ENCODE assay signal across 28 cellular contexts in genomic region chr4:139700568-139700967, GRCh38.
"Had no signal": no experiment of that assay in that cellular context is flagged by ENCODE, and none has a peak within 500 bp of the region (broad histone marks: within the 10 kb centered on the region; RNA-seq: fewer than 3 reads in every experiment).

No MANE protein-coding gene starts in this region.

- DNase-seq: activated CD4-positive, alpha-beta T cell treated with anti-CD3 and anti-CD28 coated beads, Interleukin-2, amount 10 ng/mL, durations not matched to agents 24 days and 14 days; activated CD8-positive, alpha-beta T cell treated with anti-CD3 and anti-CD28 coated beads, Interleukin-2, amount 10 ng/mL, durations not matched to agents 7 days and 5 days; activated naive CD8-positive, alpha-beta T cell treated with anti-CD3 and anti-CD28 coated beads, Interleukin-2, amount 50 U/mL, for 24 hours; amygdala; central memory CD4-positive, alpha-beta T cell; islet precursor cell; left cardiac atrium; left ventricle myocardium superior; naive B cell; nucleus accumbens; psoas muscle; sigmoid colon; small intestine; stimulated activated naive CD4-positive, alpha-beta T cell; T-helper 17 cell; T1000; testis; trophoblast cell; WERI-Rb-1 had no signal

- H3K36me3 ChIP-seq: breast epithelium had no signal

- H3K4me3 Mint-ChIP-seq: activated CD4-positive, alpha-beta T cell treated with anti-CD3 and anti-CD28 coated beads, Interleukin-2, amount 10 ng/mL, durations not matched to agents 24 days and 14 days; activated CD8-positive, alpha-beta T cell treated with anti-CD3 and anti-CD28 coated beads, Interleukin-2, amount 10 ng/mL, durations not matched to agents 7 days and 5 days; activated naive CD4-positive, alpha-beta T cell treated with anti-CD3 and anti-CD28 coated beads, Interleukin-2, amount 50 U/mL, for 24 hours; activated naive CD8-positive, alpha-beta T cell treated with anti-CD3 and anti-CD28 coated beads, Interleukin-2, amount 50 U/mL, for 24 hours; mesothelial cell of epicardium; neural crest cell; T-helper 17 cell had no signal

- H3K27ac Mint-ChIP-seq: activated CD4-positive, alpha-beta T cell treated with anti-CD3 and anti-CD28 coated beads, Interleukin-2, amount 10 ng/mL, durations not matched to agents 24 days and 14 days; activated CD8-positive, alpha-beta T cell treated with anti-CD3 and anti-CD28 coated beads, Interleukin-2, amount 10 ng/mL, durations not matched to agents 7 days and 5 days; activated naive CD4-positive, alpha-beta T cell treated with anti-CD3 and anti-CD28 coated beads, Interleukin-2, amount 50 U/mL, for 24 hours; activated naive CD8-positive, alpha-beta T cell treated with anti-CD3 and anti-CD28 coated beads, Interleukin-2, amount 50 U/mL, for 24 hours; activated T-helper 2 cell treated with anti-CD3 and anti-CD28 coated beads, Interferon-gamma antibody, Interleukin-2, Interleukin-4, amounts not matched to agents 10 μg/mL and 5 μg/mL and 100 μg/mL, durations not matched to agents 14 hours and 24 hours and 36 hours; mesothelial cell of epicardium; naive B cell; T-helper 17 cell had no signal

- H3K9ac ChIP-seq: parathyroid adenoma had no signal

- H3K27me3 ChIP-seq: breast epithelium, gastroesophageal sphincter, hepatocyte, sigmoid colon, testis had no signal

- ATAC-seq: activated CD4-positive, CD25-positive, alpha-beta regulatory T cell treated with anti-CD3 and anti-CD28 coated beads, Interleukin-2, amount 50 U/mL, for 24 hours; activated CD8-positive, alpha-beta T cell treated with anti-CD3 and anti-CD28 coated beads, Interleukin-2, amount 10 ng/mL, durations not matched to agents 7 days and 5 days; activated naive CD8-positive, alpha-beta T cell treated with anti-CD3 and anti-CD28 coated beads, Interleukin-2, amount 50 U/mL, for 24 hours; gastroesophageal sphincter; left cardiac atrium; left ventricle myocardium superior; psoas muscle; T-helper 17 cell had no signal

- H3K4me3 ChIP-seq: breast epithelium, gastroesophageal sphincter, hepatocyte, psoas muscle, sigmoid colon, testis had no signal

- H3K9me3 ChIP-seq: psoas muscle, testis had no signal

- H3K4me1 ChIP-seq: breast epithelium, gastroesophageal sphincter, parathyroid adenoma, psoas muscle, sigmoid colon, testis had no signal

- H3K27me3 Mint-ChIP-seq: activated CD4-positive, alpha-beta T cell treated with anti-CD3 and anti-CD28 coated beads, Interleukin-2, amount 10 ng/mL, durations not matched to agents 24 days and 14 days; activated naive CD8-positive, alpha-beta T cell treated with anti-CD3 and anti-CD28 coated beads, Interleukin-2, amount 50 U/mL, for 24 hours; naive B cell; T-helper 17 cell had no signal

- H3K4me1 Mint-ChIP-seq: activated naive CD4-positive, alpha-beta T cell treated with anti-CD3 and anti-CD28 coated beads, Interleukin-2, amount 50 U/mL, for 24 hours; activated naive CD8-positive, alpha-beta T cell treated with anti-CD3 and anti-CD28 coated beads, Interleukin-2, amount 50 U/mL, for 24 hours; naive B cell; T-helper 17 cell had no signal

- H3K27ac ChIP-seq: breast epithelium, gastroesophageal sphincter, hepatocyte, parathyroid adenoma, psoas muscle, sigmoid colon, testis, WERI-Rb-1 had no signal
